ENCODE assay signal across 23 cellular contexts in genomic region chr1:243818978-243819377, GRCh38.
"Had no signal": no experiment of that assay in that cellular context is flagged by ENCODE, and none has a peak within 500 bp of the region (broad histone marks: within the 10 kb centered on the region; RNA-seq: fewer than 3 reads in every experiment).

No MANE protein-coding gene starts in this region.

- H3K27ac ChIP-seq: hepatocyte, sigmoid colon, thoracic aorta, upper lobe of left lung had no signal

- H3K27me3 Mint-ChIP-seq: activated naive CD8-positive, alpha-beta T cell treated with anti-CD3 and anti-CD28 coated beads, Interleukin-2, amount 10 ng/mL, durations not matched to agents 7 days and 5 days; dendritic cell treated with granulocyte-macrophage colony-stimulating factor and Interleukin-4, amounts not matched to agents 40 ng/mL and 50 ng/mL, for 4 days; T-helper 17 cell had no signal

- H2AFZ ChIP-seq: hepatocyte had no signal

- ATAC-seq: activated T-cell treated with anti-CD3 and anti-CD28 coated beads, Interleukin-2, amount 50 U/mL, for 4 hours; left ventricle myocardium superior; T-helper 17 cell had no signal

- H3K79me2 ChIP-seq: hepatocyte had no signal

- H3K36me3 ChIP-seq: thoracic aorta had no signal

- H3K4me1 ChIP-seq: sigmoid colon, upper lobe of left lung had no signal

- H3K4me3 Mint-ChIP-seq: activated naive CD4-positive, alpha-beta T cell treated with anti-CD3 and anti-CD28 coated beads for 36 hours; activated naive CD8-positive, alpha-beta T cell treated with anti-CD3 and anti-CD28 coated beads, Interleukin-2, amount 10 ng/mL, durations not matched to agents 7 days and 5 days; activated T-cell treated with anti-CD3 and anti-CD28 coated beads, Interleukin-2, amount 50 U/mL, for 4 hours; dendritic cell treated with granulocyte-macrophage colony-stimulating factor and Interleukin-4, amounts not matched to agents 40 ng/mL and 50 ng/mL, for 4 days; nephron; T-helper 17 cell had no signal

- H3K4me3 ChIP-seq: hepatocyte, sigmoid colon, thoracic aorta, upper lobe of left lung had no signal

- H3K27me3 ChIP-seq: hepatocyte, sigmoid colon, upper lobe of left lung had no signal

- H3K27ac Mint-ChIP-seq: activated naive CD4-positive, alpha-beta T cell treated with anti-CD3 and anti-CD28 coated beads for 36 hours; activated naive CD8-positive, alpha-beta T cell treated with anti-CD3 and anti-CD28 coated beads, Interleukin-2, amount 10 ng/mL, durations not matched to agents 7 days and 5 days; activated T-helper 2 cell treated with anti-CD3 and anti-CD28 coated beads, Interferon-gamma antibody, Interleukin-2, Interleukin-4, amounts not matched to agents 10 μg/mL and 5 μg/mL and 100 μg/mL, durations not matched to agents 14 hours and 24 hours and 36 hours; dendritic cell treated with granulocyte-macrophage colony-stimulating factor and Interleukin-4, amounts not matched to agents 40 ng/mL and 50 ng/mL, for 4 days; nephron; T-helper 17 cell had no signal

- H3K4me1 Mint-ChIP-seq: activated naive CD8-positive, alpha-beta T cell treated with anti-CD3 and anti-CD28 coated beads, Interleukin-2, amount 10 ng/mL, durations not matched to agents 7 days and 5 days; nephron had no signal

- DNase-seq: activated CD4-positive, alpha-beta T cell treated with anti-CD3 and anti-CD28 coated beads for 4 hours; activated CD4-positive, alpha-beta T cell treated with anti-CD3 and anti-CD28 coated beads, Interleukin-2, amount 50 U/mL, for 48 hours; activated CD4-positive, CD25-positive, alpha-beta regulatory T cell; activated CD8-positive, alpha-beta memory T cell treated with anti-CD3 and anti-CD28 coated beads, Interleukin-2, amount 50 U/mL, for 48 hours; activated naive CD4-positive, alpha-beta T cell treated with anti-CD3 and anti-CD28 coated beads for 36 hours; activated naive CD8-positive, alpha-beta T cell treated with anti-CD3 and anti-CD28 coated beads, Interleukin-2, amount 10 ng/mL, durations not matched to agents 7 days and 5 days; activated T-cell treated with anti-CD3 and anti-CD28 coated beads, Interleukin-2, amount 50 U/mL, for 4 hours; amygdala; effector CD4-positive, alpha-beta T cell; left ventricle myocardium superior; mammary epithelial cell; occipital lobe; sigmoid colon; stimulated activated CD4-positive, alpha-beta T cell treated with anti-CD3 and anti-CD28 coated beads, Interleukin-4, amount 100 ng/mL, for 24 hours; stimulated activated naive CD4-positive, alpha-beta T cell treated with Interleukin-2 at 50 U/mL for 16 hours; SW 1271; T-helper 17 cell had no signal

- H3K4me2 ChIP-seq: hepatocyte had no signal
